14 cellular contexts compared by ENCODE assay signal in the genomic region with DNA sequence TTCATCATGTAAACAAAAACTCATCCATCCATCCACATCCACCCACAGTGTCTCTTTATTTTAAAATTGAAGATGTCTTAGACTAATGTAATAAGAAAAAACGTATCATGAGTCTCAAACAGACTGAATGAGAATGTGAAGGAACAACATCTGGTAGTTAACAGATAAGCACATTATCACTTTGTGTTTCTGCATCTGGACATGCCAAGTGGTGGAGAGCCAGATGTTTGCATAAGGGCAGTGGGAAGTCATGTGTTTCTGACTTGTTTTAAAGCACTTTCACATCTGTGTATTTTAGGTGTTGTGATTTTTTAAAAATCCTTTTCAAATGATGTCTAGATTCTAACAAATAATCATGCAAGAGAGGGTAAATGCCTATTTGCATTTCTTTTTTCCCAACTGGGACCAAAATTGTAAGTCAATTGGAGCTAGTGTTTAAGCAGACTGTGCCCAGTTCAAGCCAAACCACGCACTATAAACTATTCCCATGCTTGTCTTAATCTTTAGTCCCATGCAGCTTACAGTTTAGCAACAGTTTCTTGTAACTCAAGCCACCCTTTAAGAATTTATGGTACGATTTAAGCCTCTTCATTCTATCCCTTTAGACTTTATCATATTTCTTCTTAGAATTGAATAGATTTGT.
"Had no signal": no experiment of that assay in that cellular context is flagged by ENCODE, and none has a peak within 500 bp of the region (broad histone marks: within the 10 kb centered on the region; RNA-seq: fewer than 3 reads in every experiment).

No MANE protein-coding gene starts in this region.

- ATAC-seq: activated CD4-positive, CD25-positive, alpha-beta regulatory T cell treated with anti-CD3 and anti-CD28 coated beads, Interleukin-2, amount 50 U/mL, for 24 hours; pancreas had no signal

- H3K4me3 Mint-ChIP-seq: activated naive CD8-positive, alpha-beta T cell; T-helper 2 cell treated with Interferon-gamma antibody and Interleukin-4, amounts not matched to agents 5 μg/mL and 100 μg/mL, for 36 hours had no signal

- H3K36me3 Mint-ChIP-seq: activated naive CD8-positive, alpha-beta T cell had no signal

- H3K36me3 ChIP-seq: breast epithelium, esophagus squamous epithelium, pancreas, thyroid gland, vagina had no signal

- H3K79me2 ChIP-seq: hepatocyte had no signal

- H3K4me3 ChIP-seq: breast epithelium, esophagus squamous epithelium, hepatocyte, pancreas, skin epidermis, thyroid gland, vagina had no signal

- H3K9me3 ChIP-seq: pancreas, thyroid gland, vagina had no signal

- H3K4me1 ChIP-seq: breast epithelium, esophagus squamous epithelium, pancreas, thyroid gland, vagina had no signal

- H3K27ac ChIP-seq: breast epithelium, esophagus squamous epithelium, hepatocyte, pancreas, skin epidermis, thyroid gland, vagina had no signal

- H3K27me3 ChIP-seq: breast epithelium, esophagus squamous epithelium, hepatocyte, pancreas, thyroid gland, vagina had no signal

- H3K4me2 ChIP-seq: hepatocyte had no signal

- H3K27ac Mint-ChIP-seq: activated naive CD8-positive, alpha-beta T cell; T-helper 2 cell treated with Interferon-gamma antibody and Interleukin-4, amounts not matched to agents 5 μg/mL and 100 μg/mL, for 36 hours had no signal

- H2AFZ ChIP-seq: hepatocyte had no signal

- H3K9me3 Mint-ChIP-seq: T-helper 2 cell treated with Interferon-gamma antibody and Interleukin-4, amounts not matched to agents 5 μg/mL and 100 μg/mL, for 36 hours had no signal

- FAIRE-seq: kidney, pancreas had no signal

- DNase-seq: activated effector memory CD4-positive, alpha-beta T cell treated with anti-CD3 and anti-CD28 coated beads, Interleukin-2, amount 50 U/mL, for 16 hours; activated T-cell treated with anti-CD3 and anti-CD28 coated beads, Interleukin-2, amount 50 U/mL, for 1 hour; anterior cingulate cortex; esophagus squamous epithelium; kidney; pancreas; thyroid gland had no signal
